Comparison of ENCODE assay signal across 8 cellular contexts in genomic region chr14:19097306-19097705, GRCh38.
DNase-seq lines count a peak whose midpoint lies in the region; ATAC-seq, FAIRE-seq and TF ChIP-seq lines count a peak whose summit lies in the region.
"Not testable (repeated sequence)": the region's sequence is repeated elsewhere in the genome, so short reads cannot be mapped to it uniquely, and the experiment has no call there.

No MANE protein-coding gene starts in this region.

- not testable (repeated sequence) for TF ChIP-seq POLR2A in testis (IDR thresholded peaks at IDR 0.05)

- POLR2A ChIA-PET in A673 (lab: Charles Lee; ENCODE audit: low non-redundant PET) = not testable (repeated sequence)

- CTCF ChIA-PET in A673 (lab: Charles Lee) = not testable (repeated sequence)

- H3K27ac ChIP-seq in A673 (ENCODE audit: low read depth, low read length, poor library complexity, severe bottlenecking); kidney (ENCODE audit: low read depth in 2 of 2, low read length in 2 of 2); lung (ENCODE audit: low read depth in 1 of 2, low read length in 1 of 2); pancreas; testis: not testable (repeated sequence)

- not testable (repeated sequence) for H3K27me3 ChIP-seq in A673 (replicated peaks; ENCODE audit: insufficient read depth, low read depth, low read length, poor library complexity); lung (ENCODE audit: control insufficient read depth, insufficient read depth); pancreas; testis

- not testable (repeated sequence) for TF ChIP-seq CTCF in A673 (conservative IDR thresholded peaks at IDR 0.05; ENCODE audit: low read depth, low read length); kidney (IDR thresholded peaks at IDR 0.05; ENCODE audit: borderline replicate concordance, extremely low read depth, insufficient read depth); lung (IDR thresholded peaks at IDR 0.05; ENCODE audit: control extremely low read depth, extremely low read depth); pancreas (IDR thresholded peaks at IDR 0.05); testis (IDR thresholded peaks at IDR 0.05)

- BruUV-seq in A673 (replicated peaks; lab: Mats Ljungman, UMichigan) = not testable (repeated sequence)

- H3K9me3 ChIP-seq in A673 (ENCODE audit: low read depth, low read length, poor library complexity, severe bottlenecking) (peaks cover 12% of the 10 kb centered on the region), lung (ENCODE audit: control insufficient read depth in 2 of 2, insufficient read depth in 1 of 2, low read length in 1 of 2) (peaks cover 0 to 10% of the 10 kb centered on the region in 2 donors)
- H3K9me3 ChIP-seq in kidney (ENCODE audit: control insufficient read depth in 1 of 2, low read length in 2 of 2); pancreas; testis: not testable (repeated sequence)

- not testable (repeated sequence) for FAIRE-seq in kidney (lab: Jason Lieb, UNC); pancreas (lab: Jason Lieb, UNC)

- DNase-seq in A673 (ENCODE audit: low spot score) (peak; percentile 0), RPMI7951 (ENCODE audit: low read depth) (peak; percentile 0), cardiac septum (ENCODE audit: low spot score) (peak; percentile 74), kidney (peak; percentile 53), lung (ENCODE audit: low spot score) (peak; percentile 19), pancreas (peak in 4 of 6 donors; percentile 11 to 91 (median 49)), testis (peak; percentile 14)
- peak; percentile 14 for DNase-seq in activated naive CD4-positive, alpha-beta T cell treated with anti-CD3 and anti-CD28 coated beads, Interleukin-2, amount 50 U/mL, for 16 hours

- H3K9ac ChIP-seq in kidney (ENCODE audit: low read length in 2 of 2) = not testable (repeated sequence)

- not testable (repeated sequence) for ATAC-seq in lung (ENCODE audit: insufficient read depth, low FRiP score)
- ATAC-seq in pancreas = peak in 1 of 4 donors; percentile 16

- intact Hi-C loops in A673 (cut with micrococcal nuclease; ENCODE audit: unreplicated experiment); cardiac septum (cut with DNase I); kidney (cut with DNase I); pancreas (cut with DNase I); testis (cut with DNase I; ENCODE audit: low total_unique reads): not testable (repeated sequence)

- not testable (repeated sequence) for H3K4me3 ChIP-seq in A673 (ENCODE audit: low read depth, low read length, poor library complexity, severe bottlenecking); kidney (ENCODE audit: low read length in 2 of 2); lung; pancreas
- peak overlapping the region in 1 of 2 donors; percentile 53 for H3K4me3 ChIP-seq in testis

- WGBS in lung, 2 donors = 82 to 84% methylated on average over 27 to 28 of the region's 28 CpGs
- WGBS in pancreas, 2 donors = 79% methylated on average over 28 of the region's 28 CpGs
- 76% methylated on average over 28 of the region's 28 CpGs; no CpG with 5 or more reads in 1 of the 2 donors for WGBS in testis, 2 donors

- H3K36me3 ChIP-seq in A673 (ENCODE audit: insufficient read depth, low read length, poor library complexity, severe bottlenecking); kidney (ENCODE audit: control insufficient read depth in 1 of 2, insufficient read depth in 2 of 2, low read length in 2 of 2); lung (ENCODE audit: control insufficient read depth in 2 of 2, insufficient read depth in 2 of 2, low read length in 2 of 2); pancreas; testis (ENCODE audit: low read depth, missing control alignments): not testable (repeated sequence)

- not testable (repeated sequence) for H3K4me1 ChIP-seq in A673 (ENCODE audit: insufficient read depth, low read length, poor library complexity, severe bottlenecking); kidney (ENCODE audit: control insufficient read depth in 1 of 2, insufficient read depth in 1 of 2, low read depth in 1 of 2, low read length in 2 of 2); lung (ENCODE audit: control insufficient read depth in 2 of 2, insufficient read depth in 2 of 2, low read length in 2 of 2); pancreas; testis

Comparison
In these comparisons a context has a peak if more than half of its experiments do, and no peak if none do; other contexts are left out.
1. DNase-seq: peak in every context shown above with its lines; median percentile 74 in cardiac septum; 53 in kidney; 49 in pancreas; 19 in lung; 14 in activated naive CD4-positive, alpha-beta T cell treated with anti-CD3 and anti-CD28 coated beads, Interleukin-2, amount 50 U/mL, for 16 hours; 14 in testis; 0 in A673; 0 in RPMI7951.